In genomic region chr14:21535545-21536394, GRCh38 we compare ENCODE assay signal across 3 cellular contexts.
TF ChIP-seq lines count a peak whose summit lies in the region.

No MANE protein-coding gene starts in this region.

TF ChIP-seq in A549, 52 proteins besides CTCF, POLR2A, EP300 and RAD21:
- TF ChIP-seq ZSCAN20 (CRISPR knock-in tag; IDR thresholded peaks at IDR 0.05) (no peak), JUN (IDR thresholded peaks at IDR 0.05) (no peak), RARB (CRISPR knock-in tag; IDR thresholded peaks at IDR 0.05) (no peak), SMC3 (IDR thresholded peaks at IDR 0.05) (no peak), BCL3 (IDR thresholded peaks at IDR 0.05) (no peak), TFCP2L1 (CRISPR knock-in tag; IDR thresholded peaks at IDR 0.05) (no peak), ESRRA (IDR thresholded peaks at IDR 0.05; ENCODE audit: borderline replicate concordance, low read length) (no peak), KDM1A (IDR thresholded peaks at IDR 0.05; ENCODE audit: low read depth) (no peak), KDM5A (IDR thresholded peaks at IDR 0.05) (no peak), REST (IDR thresholded peaks at IDR 0.05) (no peak), BHLHE40 (IDR thresholded peaks at IDR 0.05; ENCODE audit: low read depth, low read length) (no peak), E2F6 (IDR thresholded peaks at IDR 0.05; ENCODE audit: borderline replicate concordance, low read depth) (no peak), HEYL (CRISPR knock-in tag; IDR thresholded peaks at IDR 0.05) (no peak), RNF2 (IDR thresholded peaks at IDR 0.05; ENCODE audit: borderline replicate concordance, low read depth) (no peak)

TF ChIP-seq in endothelial cell of umbilical vein, 7 proteins besides CTCF, POLR2A, EP300 and RAD21:
- TF ChIP-seq POLR2AphosphoS5 (IDR thresholded peaks at IDR 0.05; ENCODE audit: insufficient read depth, low read depth, low read length) (no peak), MAX (IDR thresholded peaks at IDR 0.05; ENCODE audit: insufficient read depth, insufficient read length) (no peak), EZH2 (IDR thresholded peaks at IDR 0.05; ENCODE audit: borderline replicate concordance, low read depth, low read length, severe bottlenecking) (peak; percentile 55), JUN (IDR thresholded peaks at IDR 0.05; ENCODE audit: borderline replicate concordance, insufficient read depth, insufficient read length, low read depth) (no peak), MYC (IDR thresholded peaks at IDR 0.05; ENCODE audit: low read depth, low read length) (no peak), GATA2 (IDR thresholded peaks at IDR 0.05; ENCODE audit: insufficient read depth, insufficient read length, low read depth, low read length) (no peak), FOS (IDR thresholded peaks at IDR 0.05; ENCODE audit: borderline replicate concordance, insufficient read depth, low read length) (no peak)

TF ChIP-seq in neural cell, 6 proteins besides CTCF, POLR2A, EP300 and RAD21:
- TF ChIP-seq POLR2AphosphoS5 (IDR thresholded peaks at IDR 0.05): no peak
- no peak for TF ChIP-seq TAF1 (IDR thresholded peaks at IDR 0.05; ENCODE audit: low read depth)
